Comparison of ENCODE assay signal across 33 cellular contexts in genomic region chr11:98153752-98154151, GRCh38.
"Had no signal": no experiment of that assay in that cellular context is flagged by ENCODE, and none has a peak within 500 bp of the region (broad histone marks: within the 10 kb centered on the region; RNA-seq: fewer than 3 reads in every experiment).

No MANE protein-coding gene starts in this region.

- ATAC-seq: activated naive CD4-positive, alpha-beta T cell treated with anti-CD3 and anti-CD28 coated beads, Interleukin-2, amount 50 U/mL, for 72 hours; activated naive CD8-positive, alpha-beta T cell treated with anti-CD3 and anti-CD28 coated beads, Interleukin-2, amount 50 U/mL, for 24 hours; activated T-cell treated with anti-CD3 and anti-CD28 coated beads, Interleukin-2, amount 50 U/mL, for 4 hours; activated T-cell treated with anti-CD3 and anti-CD28 coated beads, Interleukin-2, amount 50 U/mL, for 72 hours; activated T-helper 17 cell treated with anti-CD3 and anti-CD28 coated beads, Interleukin-2, amount 50 U/mL, for 72 hours; body of pancreas had no signal

- DNase-seq: activated effector memory CD4-positive, alpha-beta T cell treated with anti-CD3 and anti-CD28 coated beads, Interleukin-2, amount 50 U/mL, for 16 hours; activated effector memory CD4-positive, alpha-beta T cell treated with Interleukin-2 at 50 U/mL for 16 hours; activated gamma-delta T cell; activated gamma-delta T cell treated with Interleukin-2 at 50 U/mL for 16 hours; activated naive CD4-positive, alpha-beta T cell; activated naive CD4-positive, alpha-beta T cell treated with anti-CD3 and anti-CD28 coated beads for 36 hours; activated naive CD4-positive, alpha-beta T cell treated with anti-CD3 and anti-CD28 coated beads, Interleukin-2, amount 10 ng/mL, durations not matched to agents 7 days and 5 days; activated naive CD4-positive, alpha-beta T cell treated with anti-CD3 and anti-CD28 coated beads, Interleukin-2, amount 50 U/mL, for 16 hours; activated naive CD4-positive, alpha-beta T cell treated with Interleukin-2 at 50 U/mL for 16 hours; activated naive CD8-positive, alpha-beta T cell treated with anti-CD3 and anti-CD28 coated beads for 36 hours; activated naive CD8-positive, alpha-beta T cell treated with anti-CD3 and anti-CD28 coated beads, Interleukin-2, amount 10 ng/mL, durations not matched to agents 7 days and 5 days; activated naive CD8-positive, alpha-beta T cell treated with anti-CD3 and anti-CD28 coated beads, Interleukin-2, amount 50 U/mL, for 24 hours; activated T-cell treated with anti-CD3 and anti-CD28 coated beads, Interleukin-2, amount 50 U/mL, for 24 hours; activated T-cell treated with anti-CD3 and anti-CD28 coated beads, Interleukin-2, amount 50 U/mL, for 4 hours; activated T-cell treated with anti-CD3 and anti-CD28 coated beads, Interleukin-2, amount 50 U/mL, for 48 hours; activated T-cell treated with anti-CD3 and anti-CD28 coated beads, Interleukin-2, amount 50 U/mL, for 72 hours; adrenal gland; amniotic stem cell; amygdala; anterior cingulate cortex; aorta; body of pancreas; brain microvascular endothelial cell; caudate nucleus; central memory CD4-positive, alpha-beta T cell; cerebellar nuclear complex had no signal

- H3K27me3 ChIP-seq: adrenal gland, ascending aorta, body of pancreas, brain microvascular endothelial cell, breast epithelium, cardiac muscle cell had no signal

- H3K9me3 ChIP-seq: adrenal gland, ascending aorta had no signal

- H3K36me3 ChIP-seq: adrenal gland, ascending aorta, brain microvascular endothelial cell, breast epithelium, cardiac muscle cell had no signal

- H3K27ac ChIP-seq: adrenal gland, ascending aorta, body of pancreas, brain microvascular endothelial cell, breast epithelium, cardiac muscle cell had no signal

- H3K4me3 ChIP-seq: adrenal gland, ascending aorta, body of pancreas, breast epithelium, cardiac muscle cell had no signal

- FAIRE-seq: astrocyte, bronchial epithelial cell had no signal

- H3K4me1 ChIP-seq: adrenal gland, ascending aorta, body of pancreas, breast epithelium had no signal
